Comparison of ENCODE assay signal across 1 cellular context in genomic region chrX:23904096-23904495, GRCh38.
TF ChIP-seq lines count a peak whose summit lies in the region.

No MANE protein-coding gene starts in this region.

TF ChIP-seq in K562, 482 proteins besides CTCF, POLR2A, EP300 and RAD21:
- TF ChIP-seq ZNF121 (CRISPR knock-in tag; conservative IDR thresholded peaks at IDR 0.05) (no peak), ZNF212 (CRISPR knock-in tag; IDR thresholded peaks at IDR 0.05) (no peak), TCF7 (IDR thresholded peaks at IDR 0.05; ENCODE audit: borderline replicate concordance) (no peak), ZNF830 (CRISPR knock-in tag; IDR thresholded peaks at IDR 0.05) (no peak), FOXP1 (CRISPR knock-in tag; IDR thresholded peaks at IDR 0.05) (no peak), ZBTB9 (CRISPR knock-in tag; IDR thresholded peaks at IDR 0.05) (no peak)
